In genomic region chr6:42104095-42104806, GRCh38 we compare ENCODE assay signal across 8 cellular contexts. TPM values are rescaled to one million over a fixed set of nuclear protein-coding genes. Genes with fewer than 3 reads are reported as not detected.
A peak's percentile ranks its signal among the peaks of the same experiment; 100 is the strongest.
DNase-seq lines count a peak whose midpoint lies in the region; ATAC-seq and TF ChIP-seq lines count a peak whose summit lies in the region.

No MANE protein-coding gene starts in this region.

- H2AFZ ChIP-seq in hepatocyte, result peak overlapping the region; percentile 45

- POLR2A ChIA-PET in activated naive CD8-positive, alpha-beta T cell treated with anti-CD3 and anti-CD28 coated beads, Interleukin-2, amount 10 ng/mL, durations not matched to agents 7 days and 5 days (lab: Charles Lee), result interaction anchor here (0.8 to 2.5 kb wide), 9 partner anchors 10 to 318 kb away, joined by 3 to 16 read pairs (median 3); partner anchors contain the start of gene TAF8

- peaks cover 51% of the 10 kb centered on the region for H3K4me1 ChIP-seq in hepatocyte (ENCODE audit: insufficient read depth)

- 29% methylated on average over 47 of the region's 66 CpGs for WGBS in hepatocyte (ENCODE audit: low lambda C conversion rate, missing lambda C conversion rate)

- peak; percentile 57 for TF ChIP-seq CTCF in AG10803 (conservative IDR thresholded peaks at IDR 0.05; ENCODE audit: low read length)
- TF ChIP-seq CTCF in hepatocyte (IDR thresholded peaks at IDR 0.05; ENCODE audit: poor library complexity), result peak; percentile 67

- H4K20me1 ChIP-seq in hepatocyte (ENCODE audit: insufficient read depth, poor library complexity, severe bottlenecking), result no peaks in the 10 kb centered on the region

- peaks cover 8% of the 10 kb centered on the region for H3K27me3 Mint-ChIP-seq in activated naive CD8-positive, alpha-beta T cell treated with anti-CD3 and anti-CD28 coated beads, Interleukin-2, amount 10 ng/mL, durations not matched to agents 7 days and 5 days

- H3K9me2 ChIP-seq in hepatocyte (replicated peaks; ENCODE audit: insufficient read depth), result no peaks in the 10 kb centered on the region

- peak; percentile 91 for ATAC-seq in activated naive CD8-positive, alpha-beta T cell treated with anti-CD3 and anti-CD28 coated beads, Interleukin-2, amount 10 ng/mL, durations not matched to agents 7 days and 5 days (ENCODE audit: low read depth)
- ATAC-seq in SK-N-SH treated with all-trans-retinoic acid at 6 μM for 48 hours (no peak), GM21360 (IDR thresholded peaks at IDR 0.05; ENCODE audit: unreplicated experiment) (no peak)

- peaks cover 19% of the 10 kb centered on the region for H3K4me1 Mint-ChIP-seq in activated naive CD8-positive, alpha-beta T cell treated with anti-CD3 and anti-CD28 coated beads, Interleukin-2, amount 10 ng/mL, durations not matched to agents 7 days and 5 days

- no peaks in the 10 kb centered on the region for H3K9me3 ChIP-seq in hepatocyte (ENCODE audit: low read depth)

- no peaks in the 10 kb centered on the region for H3K9me3 Mint-ChIP-seq in activated naive CD8-positive, alpha-beta T cell treated with anti-CD3 and anti-CD28 coated beads, Interleukin-2, amount 10 ng/mL, durations not matched to agents 7 days and 5 days

- peaks cover 7% of the 10 kb centered on the region for H3K36me3 ChIP-seq in H7 (replicated peaks; ENCODE audit: control insufficient read depth, insufficient read depth, low read length)
- H3K36me3 ChIP-seq in hepatocyte (replicated peaks; ENCODE audit: insufficient read depth, low read depth), result no peaks in the 10 kb centered on the region

- peak overlapping the region; percentile 68 for H3K4me2 ChIP-seq in hepatocyte

- peak; percentile 37 for DNase-seq in AG10803 (ENCODE audit: low read depth)
- DNase-seq in H7, result peak; percentile 94
- DNase-seq in SKM-1 treated with dmso at 0.1 percent for 144 hours (lab: John Stamatoyannopoulos, UW; ENCODE audit: unreplicated experiment), result peak; percentile 81
- DNase-seq in activated naive CD8-positive, alpha-beta T cell treated with anti-CD3 and anti-CD28 coated beads, Interleukin-2, amount 10 ng/mL, durations not matched to agents 7 days and 5 days, result peak; percentile 89
- DNase-seq in hepatocyte (ENCODE audit: low spot score), result peak; percentile 78

- peaks cover 2% of the 10 kb centered on the region for H3K79me2 ChIP-seq in hepatocyte

- no peaks in the 10 kb centered on the region for H3K36me3 Mint-ChIP-seq in activated naive CD8-positive, alpha-beta T cell treated with anti-CD3 and anti-CD28 coated beads, Interleukin-2, amount 10 ng/mL, durations not matched to agents 7 days and 5 days

- H3K4me3 ChIP-seq in AG10803 (ENCODE audit: low read length), result no peak overlapping the region
- H3K4me3 ChIP-seq in H7 (ENCODE audit: insufficient read depth, low read depth, low read length), result peak overlapping the region; percentile 51
- H3K4me3 ChIP-seq in hepatocyte, result no peak overlapping the region
- H3K4me3 ChIP-seq in skin epidermis, result peak overlapping the region; percentile 11 to 43 (median 37)

- no peaks in the 10 kb centered on the region for H3K27me3 ChIP-seq in H7 (ENCODE audit: control insufficient read depth, insufficient read depth, low read length)
- no peaks in the 10 kb centered on the region for H3K27me3 ChIP-seq in hepatocyte

- H3K4me3 Mint-ChIP-seq in activated naive CD8-positive, alpha-beta T cell treated with anti-CD3 and anti-CD28 coated beads, Interleukin-2, amount 10 ng/mL, durations not matched to agents 7 days and 5 days, result peak overlapping the region; percentile 81

- peak overlapping the region; percentile 84 for H3K27ac ChIP-seq in hepatocyte
- H3K27ac ChIP-seq in skin epidermis, result peak overlapping the region in 10 of 21 experiments; percentile 0 to 72 (median 38)

- peak overlapping the region; percentile 74 for H3K27ac Mint-ChIP-seq in activated naive CD8-positive, alpha-beta T cell treated with anti-CD3 and anti-CD28 coated beads, Interleukin-2, amount 10 ng/mL, durations not matched to agents 7 days and 5 days

TF ChIP-seq in SK-N-SH treated with all-trans-retinoic acid at 6 μM for 48 hours, 23 proteins besides CTCF, POLR2A, EP300 and RAD21 (continues in another document):
- no peak for TF ChIP-seq TOX (CRISPR knock-in tag; IDR thresholded peaks at IDR 0.05; ENCODE audit: borderline replicate concordance)
- no peak for TF ChIP-seq TSHZ2 (CRISPR knock-in tag; IDR thresholded peaks at IDR 0.05)
- no peak for TF ChIP-seq CSDC2 (CRISPR knock-in tag; IDR thresholded peaks at IDR 0.05)
- TF ChIP-seq POU6F1 (CRISPR knock-in tag; IDR thresholded peaks at IDR 0.05; ENCODE audit: borderline replicate concordance, low read depth), result no peak
- no peak for TF ChIP-seq BACH2 (CRISPR knock-in tag; IDR thresholded peaks at IDR 0.05; ENCODE audit: borderline replicate concordance)
- no peak for TF ChIP-seq ZNF565 (CRISPR knock-in tag; conservative IDR thresholded peaks at IDR 0.05; ENCODE audit: low read depth)
- TF ChIP-seq ZFP3 (CRISPR knock-in tag; IDR thresholded peaks at IDR 0.05), result no peak
- TF ChIP-seq TCF4 (CRISPR knock-in tag; IDR thresholded peaks at IDR 0.05; ENCODE audit: borderline replicate concordance), result no peak
- TF ChIP-seq ZNF70 (CRISPR knock-in tag; IDR thresholded peaks at IDR 0.05), result no peak
- TF ChIP-seq RARB (CRISPR knock-in tag; IDR thresholded peaks at IDR 0.05), result no peak
- no peak for TF ChIP-seq ISL1 (CRISPR knock-in tag; IDR thresholded peaks at IDR 0.05)
- no peak for TF ChIP-seq OSR1 (CRISPR knock-in tag; IDR thresholded peaks at IDR 0.05)
- no peak for TF ChIP-seq CSRNP3 (CRISPR knock-in tag; IDR thresholded peaks at IDR 0.05)

RNA-seq across cellular contexts. Expression of gene C6orf132, which starts 38.2 kb away (rescaled TPM):
- 4.7 and 11.3 TPM in 2 replicates for total RNA-seq in H7 (2014; rRNA removed; shearing (Covaris generic))
- under 1 TPM; 0.08 to 0.14 TPM for total RNA-seq in activated naive CD8-positive, alpha-beta T cell treated with anti-CD3 and anti-CD28 coated beads, Interleukin-2, amount 10 ng/mL, durations not matched to agents 7 days and 5 days
- total RNA-seq in hepatocyte, result 11.6 and 12.5 TPM in 2 replicates
- 9.4 and 10.5 TPM in 2 replicates for polyA plus RNA-seq in hepatocyte

RNA-seq across cellular contexts. Expression of gene TAF8, which starts 53.9 kb away (rescaled TPM):
- 8.7 and 13.9 TPM in 2 replicates for total RNA-seq in H7 (2014; rRNA removed; shearing (Covaris generic))
- 10 to 100 TPM; 46.2 to 50.4 TPM for total RNA-seq in activated naive CD8-positive, alpha-beta T cell treated with anti-CD3 and anti-CD28 coated beads, Interleukin-2, amount 10 ng/mL, durations not matched to agents 7 days and 5 days
- total RNA-seq in hepatocyte, result 16.7 and 25.1 TPM in 2 replicates
- polyA plus RNA-seq in hepatocyte, result 12.6 and 14.0 TPM in 2 replicates

Comparison
In these comparisons a context has a peak if more than half of its experiments do, and no peak if none do; other contexts are left out.
1. DNase-seq: peak in every context shown above with its lines; median percentile 94 in H7; 89 in activated naive CD8-positive, alpha-beta T cell treated with anti-CD3 and anti-CD28 coated beads, Interleukin-2, amount 10 ng/mL, durations not matched to agents 7 days and 5 days; 81 in SKM-1 treated with dmso at 0.1 percent for 144 hours; 78 in hepatocyte; 37 in AG10803.
2. H3K4me3 ChIP-seq: peak in H7 (single experiment) and skin epidermis (7 of 7); none in AG10803 (single experiment) and hepatocyte (single experiment).